In genomic region chr10:25159591-25159990, GRCh38 we compare ENCODE assay signal across 6 cellular contexts. TPM values are rescaled to one million over a fixed set of nuclear protein-coding genes. Genes with fewer than 3 reads are reported as not detected.
"Had no signal": no experiment of that assay in that cellular context is flagged by ENCODE, and none has a peak within 500 bp of the region (broad histone marks: within the 10 kb centered on the region; RNA-seq: fewer than 3 reads in every experiment).

No MANE protein-coding gene starts in this region.

- DNase-seq: H9, HCEC 1CT, IMR-90, KG1 had no signal

- H3K4me3 ChIP-seq: GM23338, K562 had no signal

RNA-seq across cellular contexts. Expression of gene GPR158, which starts 15.2 kb away (rescaled TPM):
- total RNA-seq: IMR-90 had no signal
